In the genomic region with DNA sequence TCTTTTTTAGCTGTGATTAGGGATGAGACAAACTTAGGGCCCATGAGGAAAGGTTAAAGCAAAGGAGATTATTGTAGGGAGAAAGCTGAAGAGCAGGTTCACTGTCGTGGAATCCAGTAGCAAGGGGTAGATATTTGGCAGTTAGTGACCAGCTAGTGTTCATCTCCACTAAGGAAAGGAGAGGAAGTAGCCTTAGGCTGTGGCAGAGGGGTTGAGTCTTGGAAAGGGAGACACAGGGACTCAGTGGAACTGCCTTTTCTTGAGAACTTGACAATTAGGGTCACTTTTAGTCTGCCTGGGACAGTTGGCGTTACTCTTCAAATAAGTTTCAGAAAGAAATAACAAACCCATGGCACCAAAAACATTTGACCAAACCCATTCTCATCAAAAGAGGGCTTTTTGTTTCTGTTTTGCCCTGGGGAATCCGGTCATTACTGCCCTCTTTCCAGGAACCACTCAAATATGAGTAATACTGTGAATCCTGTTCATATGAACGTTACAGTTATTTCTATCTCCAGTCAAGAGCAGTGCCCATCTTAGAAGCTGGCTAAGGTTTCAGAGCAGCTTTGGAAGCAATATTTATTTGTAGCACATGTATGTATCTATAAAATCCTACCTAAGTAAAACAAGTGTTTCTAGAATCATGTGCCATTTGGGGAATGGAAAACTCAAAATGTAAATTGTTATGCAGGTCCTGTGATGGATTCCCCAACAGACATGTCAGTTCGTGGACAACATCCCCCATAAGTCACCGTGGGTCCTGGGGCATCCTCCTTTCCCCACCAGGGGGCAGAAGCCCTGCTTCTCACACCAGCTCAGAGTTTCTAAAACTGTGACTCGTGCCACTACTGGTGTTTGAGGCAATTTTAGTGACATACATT, we compare ENCODE assay signal across 1 cellular context.
TF ChIP-seq lines count a peak whose summit lies in the region.

No MANE protein-coding gene starts in this region.

TF ChIP-seq in K562, 482 proteins besides CTCF, POLR2A, EP300 and RAD21 (continued from another document):
- TF ChIP-seq, protein P1, sequence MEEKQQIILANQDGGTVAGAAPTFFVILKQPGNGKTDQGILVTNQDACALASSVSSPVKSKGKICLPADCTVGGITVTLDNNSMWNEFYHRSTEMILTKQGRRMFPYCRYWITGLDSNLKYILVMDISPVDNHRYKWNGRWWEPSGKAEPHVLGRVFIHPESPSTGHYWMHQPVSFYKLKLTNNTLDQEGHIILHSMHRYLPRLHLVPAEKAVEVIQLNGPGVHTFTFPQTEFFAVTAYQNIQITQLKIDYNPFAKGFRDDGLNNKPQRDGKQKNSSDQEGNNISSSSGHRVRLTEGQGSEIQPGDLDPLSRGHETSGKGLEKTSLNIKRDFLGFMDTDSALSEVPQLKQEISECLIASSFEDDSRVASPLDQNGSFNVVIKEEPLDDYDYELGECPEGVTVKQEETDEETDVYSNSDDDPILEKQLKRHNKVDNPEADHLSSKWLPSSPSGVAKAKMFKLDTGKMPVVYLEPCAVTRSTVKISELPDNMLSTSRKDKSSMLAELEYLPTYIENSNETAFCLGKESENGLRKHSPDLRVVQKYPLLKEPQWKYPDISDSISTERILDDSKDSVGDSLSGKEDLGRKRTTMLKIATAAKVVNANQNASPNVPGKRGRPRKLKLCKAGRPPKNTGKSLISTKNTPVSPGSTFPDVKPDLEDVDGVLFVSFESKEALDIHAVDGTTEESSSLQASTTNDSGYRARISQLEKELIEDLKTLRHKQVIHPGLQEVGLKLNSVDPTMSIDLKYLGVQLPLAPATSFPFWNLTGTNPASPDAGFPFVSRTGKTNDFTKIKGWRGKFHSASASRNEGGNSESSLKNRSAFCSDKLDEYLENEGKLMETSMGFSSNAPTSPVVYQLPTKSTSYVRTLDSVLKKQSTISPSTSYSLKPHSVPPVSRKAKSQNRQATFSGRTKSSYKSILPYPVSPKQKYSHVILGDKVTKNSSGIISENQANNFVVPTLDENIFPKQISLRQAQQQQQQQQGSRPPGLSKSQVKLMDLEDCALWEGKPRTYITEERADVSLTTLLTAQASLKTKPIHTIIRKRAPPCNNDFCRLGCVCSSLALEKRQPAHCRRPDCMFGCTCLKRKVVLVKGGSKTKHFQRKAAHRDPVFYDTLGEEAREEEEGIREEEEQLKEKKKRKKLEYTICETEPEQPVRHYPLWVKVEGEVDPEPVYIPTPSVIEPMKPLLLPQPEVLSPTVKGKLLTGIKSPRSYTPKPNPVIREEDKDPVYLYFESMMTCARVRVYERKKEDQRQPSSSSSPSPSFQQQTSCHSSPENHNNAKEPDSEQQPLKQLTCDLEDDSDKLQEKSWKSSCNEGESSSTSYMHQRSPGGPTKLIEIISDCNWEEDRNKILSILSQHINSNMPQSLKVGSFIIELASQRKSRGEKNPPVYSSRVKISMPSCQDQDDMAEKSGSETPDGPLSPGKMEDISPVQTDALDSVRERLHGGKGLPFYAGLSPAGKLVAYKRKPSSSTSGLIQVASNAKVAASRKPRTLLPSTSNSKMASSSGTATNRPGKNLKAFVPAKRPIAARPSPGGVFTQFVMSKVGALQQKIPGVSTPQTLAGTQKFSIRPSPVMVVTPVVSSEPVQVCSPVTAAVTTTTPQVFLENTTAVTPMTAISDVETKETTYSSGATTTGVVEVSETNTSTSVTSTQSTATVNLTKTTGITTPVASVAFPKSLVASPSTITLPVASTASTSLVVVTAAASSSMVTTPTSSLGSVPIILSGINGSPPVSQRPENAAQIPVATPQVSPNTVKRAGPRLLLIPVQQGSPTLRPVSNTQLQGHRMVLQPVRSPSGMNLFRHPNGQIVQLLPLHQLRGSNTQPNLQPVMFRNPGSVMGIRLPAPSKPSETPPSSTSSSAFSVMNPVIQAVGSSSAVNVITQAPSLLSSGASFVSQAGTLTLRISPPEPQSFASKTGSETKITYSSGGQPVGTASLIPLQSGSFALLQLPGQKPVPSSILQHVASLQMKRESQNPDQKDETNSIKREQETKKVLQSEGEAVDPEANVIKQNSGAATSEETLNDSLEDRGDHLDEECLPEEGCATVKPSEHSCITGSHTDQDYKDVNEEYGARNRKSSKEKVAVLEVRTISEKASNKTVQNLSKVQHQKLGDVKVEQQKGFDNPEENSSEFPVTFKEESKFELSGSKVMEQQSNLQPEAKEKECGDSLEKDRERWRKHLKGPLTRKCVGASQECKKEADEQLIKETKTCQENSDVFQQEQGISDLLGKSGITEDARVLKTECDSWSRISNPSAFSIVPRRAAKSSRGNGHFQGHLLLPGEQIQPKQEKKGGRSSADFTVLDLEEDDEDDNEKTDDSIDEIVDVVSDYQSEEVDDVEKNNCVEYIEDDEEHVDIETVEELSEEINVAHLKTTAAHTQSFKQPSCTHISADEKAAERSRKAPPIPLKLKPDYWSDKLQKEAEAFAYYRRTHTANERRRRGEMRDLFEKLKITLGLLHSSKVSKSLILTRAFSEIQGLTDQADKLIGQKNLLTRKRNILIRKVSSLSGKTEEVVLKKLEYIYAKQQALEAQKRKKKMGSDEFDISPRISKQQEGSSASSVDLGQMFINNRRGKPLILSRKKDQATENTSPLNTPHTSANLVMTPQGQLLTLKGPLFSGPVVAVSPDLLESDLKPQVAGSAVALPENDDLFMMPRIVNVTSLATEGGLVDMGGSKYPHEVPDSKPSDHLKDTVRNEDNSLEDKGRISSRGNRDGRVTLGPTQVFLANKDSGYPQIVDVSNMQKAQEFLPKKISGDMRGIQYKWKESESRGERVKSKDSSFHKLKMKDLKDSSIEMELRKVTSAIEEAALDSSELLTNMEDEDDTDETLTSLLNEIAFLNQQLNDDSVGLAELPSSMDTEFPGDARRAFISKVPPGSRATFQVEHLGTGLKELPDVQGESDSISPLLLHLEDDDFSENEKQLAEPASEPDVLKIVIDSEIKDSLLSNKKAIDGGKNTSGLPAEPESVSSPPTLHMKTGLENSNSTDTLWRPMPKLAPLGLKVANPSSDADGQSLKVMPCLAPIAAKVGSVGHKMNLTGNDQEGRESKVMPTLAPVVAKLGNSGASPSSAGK (IDR thresholded peaks at IDR 0.05): peak; percentile 66
- TF ChIP-seq L3MBTL2 (IDR thresholded peaks at IDR 0.05): peak; percentile 87
- peak; percentile 77 for TF ChIP-seq SMC3 (conservative IDR thresholded peaks at IDR 0.05; ENCODE audit: insufficient read depth, low read depth, low read length)
- TF ChIP-seq, protein P2, sequence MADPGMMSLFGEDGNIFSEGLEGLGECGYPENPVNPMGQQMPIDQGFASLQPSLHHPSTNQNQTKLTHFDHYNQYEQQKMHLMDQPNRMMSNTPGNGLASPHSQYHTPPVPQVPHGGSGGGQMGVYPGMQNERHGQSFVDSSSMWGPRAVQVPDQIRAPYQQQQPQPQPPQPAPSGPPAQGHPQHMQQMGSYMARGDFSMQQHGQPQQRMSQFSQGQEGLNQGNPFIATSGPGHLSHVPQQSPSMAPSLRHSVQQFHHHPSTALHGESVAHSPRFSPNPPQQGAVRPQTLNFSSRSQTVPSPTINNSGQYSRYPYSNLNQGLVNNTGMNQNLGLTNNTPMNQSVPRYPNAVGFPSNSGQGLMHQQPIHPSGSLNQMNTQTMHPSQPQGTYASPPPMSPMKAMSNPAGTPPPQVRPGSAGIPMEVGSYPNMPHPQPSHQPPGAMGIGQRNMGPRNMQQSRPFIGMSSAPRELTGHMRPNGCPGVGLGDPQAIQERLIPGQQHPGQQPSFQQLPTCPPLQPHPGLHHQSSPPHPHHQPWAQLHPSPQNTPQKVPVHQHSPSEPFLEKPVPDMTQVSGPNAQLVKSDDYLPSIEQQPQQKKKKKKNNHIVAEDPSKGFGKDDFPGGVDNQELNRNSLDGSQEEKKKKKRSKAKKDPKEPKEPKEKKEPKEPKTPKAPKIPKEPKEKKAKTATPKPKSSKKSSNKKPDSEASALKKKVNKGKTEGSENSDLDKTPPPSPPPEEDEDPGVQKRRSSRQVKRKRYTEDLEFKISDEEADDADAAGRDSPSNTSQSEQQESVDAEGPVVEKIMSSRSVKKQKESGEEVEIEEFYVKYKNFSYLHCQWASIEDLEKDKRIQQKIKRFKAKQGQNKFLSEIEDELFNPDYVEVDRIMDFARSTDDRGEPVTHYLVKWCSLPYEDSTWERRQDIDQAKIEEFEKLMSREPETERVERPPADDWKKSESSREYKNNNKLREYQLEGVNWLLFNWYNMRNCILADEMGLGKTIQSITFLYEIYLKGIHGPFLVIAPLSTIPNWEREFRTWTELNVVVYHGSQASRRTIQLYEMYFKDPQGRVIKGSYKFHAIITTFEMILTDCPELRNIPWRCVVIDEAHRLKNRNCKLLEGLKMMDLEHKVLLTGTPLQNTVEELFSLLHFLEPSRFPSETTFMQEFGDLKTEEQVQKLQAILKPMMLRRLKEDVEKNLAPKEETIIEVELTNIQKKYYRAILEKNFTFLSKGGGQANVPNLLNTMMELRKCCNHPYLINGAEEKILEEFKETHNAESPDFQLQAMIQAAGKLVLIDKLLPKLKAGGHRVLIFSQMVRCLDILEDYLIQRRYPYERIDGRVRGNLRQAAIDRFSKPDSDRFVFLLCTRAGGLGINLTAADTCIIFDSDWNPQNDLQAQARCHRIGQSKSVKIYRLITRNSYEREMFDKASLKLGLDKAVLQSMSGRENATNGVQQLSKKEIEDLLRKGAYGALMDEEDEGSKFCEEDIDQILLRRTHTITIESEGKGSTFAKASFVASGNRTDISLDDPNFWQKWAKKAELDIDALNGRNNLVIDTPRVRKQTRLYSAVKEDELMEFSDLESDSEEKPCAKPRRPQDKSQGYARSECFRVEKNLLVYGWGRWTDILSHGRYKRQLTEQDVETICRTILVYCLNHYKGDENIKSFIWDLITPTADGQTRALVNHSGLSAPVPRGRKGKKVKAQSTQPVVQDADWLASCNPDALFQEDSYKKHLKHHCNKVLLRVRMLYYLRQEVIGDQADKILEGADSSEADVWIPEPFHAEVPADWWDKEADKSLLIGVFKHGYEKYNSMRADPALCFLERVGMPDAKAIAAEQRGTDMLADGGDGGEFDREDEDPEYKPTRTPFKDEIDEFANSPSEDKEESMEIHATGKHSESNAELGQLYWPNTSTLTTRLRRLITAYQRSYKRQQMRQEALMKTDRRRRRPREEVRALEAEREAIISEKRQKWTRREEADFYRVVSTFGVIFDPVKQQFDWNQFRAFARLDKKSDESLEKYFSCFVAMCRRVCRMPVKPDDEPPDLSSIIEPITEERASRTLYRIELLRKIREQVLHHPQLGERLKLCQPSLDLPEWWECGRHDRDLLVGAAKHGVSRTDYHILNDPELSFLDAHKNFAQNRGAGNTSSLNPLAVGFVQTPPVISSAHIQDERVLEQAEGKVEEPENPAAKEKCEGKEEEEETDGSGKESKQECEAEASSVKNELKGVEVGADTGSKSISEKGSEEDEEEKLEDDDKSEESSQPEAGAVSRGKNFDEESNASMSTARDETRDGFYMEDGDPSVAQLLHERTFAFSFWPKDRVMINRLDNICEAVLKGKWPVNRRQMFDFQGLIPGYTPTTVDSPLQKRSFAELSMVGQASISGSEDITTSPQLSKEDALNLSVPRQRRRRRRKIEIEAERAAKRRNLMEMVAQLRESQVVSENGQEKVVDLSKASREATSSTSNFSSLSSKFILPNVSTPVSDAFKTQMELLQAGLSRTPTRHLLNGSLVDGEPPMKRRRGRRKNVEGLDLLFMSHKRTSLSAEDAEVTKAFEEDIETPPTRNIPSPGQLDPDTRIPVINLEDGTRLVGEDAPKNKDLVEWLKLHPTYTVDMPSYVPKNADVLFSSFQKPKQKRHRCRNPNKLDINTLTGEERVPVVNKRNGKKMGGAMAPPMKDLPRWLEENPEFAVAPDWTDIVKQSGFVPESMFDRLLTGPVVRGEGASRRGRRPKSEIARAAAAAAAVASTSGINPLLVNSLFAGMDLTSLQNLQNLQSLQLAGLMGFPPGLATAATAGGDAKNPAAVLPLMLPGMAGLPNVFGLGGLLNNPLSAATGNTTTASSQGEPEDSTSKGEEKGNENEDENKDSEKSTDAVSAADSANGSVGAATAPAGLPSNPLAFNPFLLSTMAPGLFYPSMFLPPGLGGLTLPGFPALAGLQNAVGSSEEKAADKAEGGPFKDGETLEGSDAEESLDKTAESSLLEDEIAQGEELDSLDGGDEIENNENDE (IDR thresholded peaks at IDR 0.05; ENCODE audit: low read depth, low read length): no peak
- 0 out of 2 replicates have a peak, but pooled peaks have one; percentile 41 for TF ChIP-seq HCFC1 (IDR thresholded peaks at IDR 0.05; ENCODE audit: low read depth, low read length)
- no peak for TF ChIP-seq ZNF175 (CRISPR knock-in tag; IDR thresholded peaks at IDR 0.05; ENCODE audit: low read depth)
- TF ChIP-seq, protein P3, sequence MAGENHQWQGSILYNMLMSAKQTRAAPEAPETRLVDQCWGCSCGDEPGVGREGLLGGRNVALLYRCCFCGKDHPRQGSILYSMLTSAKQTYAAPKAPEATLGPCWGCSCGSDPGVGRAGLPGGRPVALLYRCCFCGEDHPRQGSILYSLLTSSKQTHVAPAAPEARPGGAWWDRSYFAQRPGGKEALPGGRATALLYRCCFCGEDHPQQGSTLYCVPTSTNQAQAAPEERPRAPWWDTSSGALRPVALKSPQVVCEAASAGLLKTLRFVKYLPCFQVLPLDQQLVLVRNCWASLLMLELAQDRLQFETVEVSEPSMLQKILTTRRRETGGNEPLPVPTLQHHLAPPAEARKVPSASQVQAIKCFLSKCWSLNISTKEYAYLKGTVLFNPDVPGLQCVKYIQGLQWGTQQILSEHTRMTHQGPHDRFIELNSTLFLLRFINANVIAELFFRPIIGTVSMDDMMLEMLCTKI (IDR thresholded peaks at IDR 0.05; ENCODE audit: partially characterized antibody): no peak
- TF ChIP-seq, protein P4, sequence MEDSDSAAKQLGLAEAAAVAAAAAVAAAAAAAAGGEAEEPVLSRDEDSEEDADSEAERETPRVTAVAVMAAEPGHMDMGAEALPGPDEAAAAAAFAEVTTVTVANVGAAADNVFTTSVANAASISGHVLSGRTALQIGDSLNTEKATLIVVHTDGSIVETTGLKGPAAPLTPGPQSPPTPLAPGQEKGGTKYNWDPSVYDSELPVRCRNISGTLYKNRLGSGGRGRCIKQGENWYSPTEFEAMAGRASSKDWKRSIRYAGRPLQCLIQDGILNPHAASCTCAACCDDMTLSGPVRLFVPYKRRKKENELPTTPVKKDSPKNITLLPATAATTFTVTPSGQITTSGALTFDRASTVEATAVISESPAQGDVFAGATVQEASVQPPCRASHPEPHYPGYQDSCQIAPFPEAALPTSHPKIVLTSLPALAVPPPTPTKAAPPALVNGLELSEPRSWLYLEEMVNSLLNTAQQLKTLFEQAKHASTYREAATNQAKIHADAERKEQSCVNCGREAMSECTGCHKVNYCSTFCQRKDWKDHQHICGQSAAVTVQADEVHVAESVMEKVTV (CRISPR knock-in tag; IDR thresholded peaks at IDR 0.05): peak; percentile 43; the same call in 1 of the 2 replicates
- 0 out of 2 replicates have a peak, but pooled peaks have one; percentile 30 for TF ChIP-seq BHLHE40 (IDR thresholded peaks at IDR 0.05; ENCODE audit: low read length)
- TF ChIP-seq CC2D1A (IDR thresholded peaks at IDR 0.05): 0 out of 2 replicates have a peak, but pooled peaks have one; percentile 12
- TF ChIP-seq NFE2L1 (tag; IDR thresholded peaks at IDR 0.05; ENCODE audit: borderline replicate concordance, low read depth): no peak
- TF ChIP-seq TRIM24 (IDR thresholded peaks at IDR 0.05): no peak
- no peak for TF ChIP-seq ZNF707 (CRISPR knock-in tag; conservative IDR thresholded peaks at IDR 0.05)
- no peak for TF ChIP-seq CEBPG (CRISPR knock-in tag; IDR thresholded peaks at IDR 0.05)
- TF ChIP-seq CEBPG (tag; conservative IDR thresholded peaks at IDR 0.05 in 1 of 2, IDR thresholded peaks at IDR 0.05 in 1 of 2): no peak
TF ChIP-seq in K562: peak in this region for 7.
